29 cellular contexts compared by ENCODE assay signal in the genomic region with DNA sequence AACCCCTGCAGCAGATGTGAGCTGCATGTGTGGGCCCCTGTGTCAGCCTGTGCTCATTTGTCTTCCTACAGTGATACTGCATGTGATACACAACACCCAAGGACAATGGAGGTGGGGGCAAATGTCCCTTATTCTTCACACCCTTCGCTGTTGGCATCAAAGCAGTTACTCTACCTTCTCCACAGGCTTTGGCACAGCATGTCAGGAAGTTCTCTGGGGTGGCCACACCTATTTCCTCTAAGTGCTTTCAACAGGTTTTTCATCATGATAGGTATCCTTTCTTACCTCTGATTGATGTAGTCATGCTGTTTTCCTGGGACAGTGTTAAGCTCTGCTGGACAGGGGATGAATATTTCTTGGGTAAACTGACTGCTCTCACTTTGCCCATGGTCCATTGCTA. TPM values are rescaled to one million over a fixed set of nuclear protein-coding genes. Genes with fewer than 3 reads are reported as not detected.
DNase-seq lines count a peak whose midpoint lies in the region; ATAC-seq, FAIRE-seq and TF ChIP-seq lines count a peak whose summit lies in the region.
"Had no signal": no experiment of that assay in that cellular context is flagged by ENCODE, and none has a peak within 500 bp of the region (broad histone marks: within the 10 kb centered on the region; RNA-seq: fewer than 3 reads in every experiment).

No MANE protein-coding gene starts in this region.

- CTCF ChIA-PET in H1 (lab: Charles Lee; ENCODE audit: partially characterized antibody), result interaction anchor here (1.1 kb wide), 1 partner anchor 56 kb away, joined by 3 read pairs; no protein-coding TSS in a partner anchor

- WGBS in H1 (ENCODE audit: extremely low coverage in 1 of 2, insufficient coverage in 1 of 2, insufficient read length in 1 of 2, insufficient replicate concordance in 2 of 2, low coverage in 1 of 2, low lambda C conversion rate in 2 of 2, missing lambda C conversion rate in 1 of 2), 2 experiments, result 92% methylated on average over 1 of the region's 1 CpG; no CpG with 5 or more reads in 1 of the 2 experiments

- H3K23ac ChIP-seq in H1 (ENCODE audit: insufficient read length), result no peak overlapping the region

- no peaks in the 10 kb centered on the region for H3K36me3 ChIP-seq in H1 (ENCODE audit: control insufficient read depth in 2 of 4, insufficient read depth in 4 of 4, low read length in 3 of 4)
- H3K36me3 ChIP-seq: cardiac muscle cell, neural progenitor cell had no signal

- H4K20me1 ChIP-seq in H1 (replicated peaks in 1 of 2; ENCODE audit: control insufficient read depth in 1 of 2, insufficient read depth in 2 of 2, low read length in 2 of 2), result no peaks in the 10 kb centered on the region

- no peak overlapping the region for H3K4ac ChIP-seq in H1 (replicated peaks; ENCODE audit: insufficient read length, low read depth, low read length)

- no peak for TF ChIP-seq POLR2A in H1 (IDR thresholded peaks at IDR 0.05; ENCODE audit: control extremely low read depth in 1 of 2, low read depth in 2 of 2, low read length in 2 of 2)

- no peak for ATAC-seq in HG02885 (IDR thresholded peaks at IDR 0.05; ENCODE audit: poor library complexity, unreplicated experiment)

- no peak for TF ChIP-seq CTCF in H1 (IDR thresholded peaks at IDR 0.05; ENCODE audit: control extremely low read depth in 1 of 3, insufficient read depth in 1 of 3, low read depth in 1 of 3, low read length in 3 of 3)

- H2BK12ac ChIP-seq in H1 (ENCODE audit: low read depth, low read length), result no peak overlapping the region

- no peaks in the 10 kb centered on the region; a peak in 1 of 4 replicates for H3K9me3 ChIP-seq in H1 (ENCODE audit: insufficient read depth in 2 of 2, low read depth in 1 of 2, low read length in 1 of 2)
- H3K9me3 ChIP-seq: esophagus muscularis mucosa had no signal

- no peak for FAIRE-seq in H1 (lab: Jason Lieb, UNC)
- FAIRE-seq: frontal cortex, G401.6 had no signal

- DNase-seq in NCI-H345 (lab: John Stamatoyannopoulos, UW) (peak; percentile 5), NCI-H345 treated with DMSO at 0.1 percent for 48 hours (lab: John Stamatoyannopoulos, UW; ENCODE audit: unreplicated experiment) (no peak), H1 (ENCODE audit: low read depth in 1 of 2, low spot score in 2 of 2) (no peak), DMS 273 (lab: John Stamatoyannopoulos, UW; ENCODE audit: unreplicated experiment) (no peak), head of caudate nucleus (no peak)
- peak in 4 of 6 experiments; percentile 4 to 54 (median 22) for DNase-seq in stimulated activated naive CD4-positive, alpha-beta T cell (lab: John Stamatoyannopoulos, UW)
- DNase-seq in stimulated activated naive CD4-positive, alpha-beta T cell treated with Interleukin-2 at 50 U/mL for 16 hours (lab: John Stamatoyannopoulos, UW), result no peak
- DNase-seq: activated CD4-positive, alpha-beta memory T cell treated with anti-CD3 and anti-CD28 coated beads, Interleukin-2, amount 10 ng/mL, durations not matched to agents 7 days and 5 days; activated gamma-delta T cell treated with Interleukin-2 at 50 U/mL for 16 hours; Kasumi-1; NK-92 treated with Interleukin-12 subunit alpha and Interleukin-12 subunit beta, amount 100 ng/mL, for 24 hours; SHP77 treated with DMSO at 0.1 percent for 48 hours; stimulated activated CD4-positive, alpha-beta T cell treated with anti-CD3 and anti-CD28 coated beads, Interleukin-12 subunit alpha, Interleukin-12 subunit beta, amount 100 ng/mL, for 4 hours; stimulated activated CD4-positive, alpha-beta T cell treated with anti-CD3 and anti-CD28 coated beads, Interleukin-4, amount 100 ng/mL, for 1 hour had no signal

- no peak for TF ChIP-seq EP300 in H1 (IDR thresholded peaks at IDR 0.05; ENCODE audit: borderline replicate concordance in 1 of 2, low read depth in 2 of 2, low read length in 2 of 2)

- intact Hi-C loops in head of caudate nucleus (cut with DNase I), result no loop called here

- POLR2A ChIA-PET in H1 (lab: Charles Lee; ENCODE audit: partially characterized antibody), result interaction anchor here (0.5 kb wide), 1 partner anchor 1992 kb away, joined by 4 read pairs; no protein-coding TSS in a partner anchor

- no peak overlapping the region for H3K4me3 ChIP-seq in H1 (ENCODE audit: extremely low read depth in 1 of 4, insufficient read depth in 2 of 4, low read depth in 3 of 4, low read length in 4 of 4)
- H3K4me3 ChIP-seq: cardiac muscle cell, GM23338, neural progenitor cell had no signal

- no peak overlapping the region for H2BK15ac ChIP-seq in H1 (ENCODE audit: low read length)

- no peak overlapping the region for H2BK5ac ChIP-seq in H1 (ENCODE audit: low read depth, low read length)

- no peaks in the 10 kb centered on the region for H3K79me1 ChIP-seq in H1 (ENCODE audit: low read depth, low read length)

- H3K23me2 ChIP-seq in H1 (ENCODE audit: low read depth, low read length), result no peaks in the 10 kb centered on the region

- H3K4me2 ChIP-seq in H1 (ENCODE audit: insufficient read depth in 1 of 2, low read depth in 2 of 2, low read length in 2 of 2), result no peak overlapping the region
- H3K4me2 ChIP-seq: GM23338, neural progenitor cell had no signal

- H2AK5ac ChIP-seq in H1 (ENCODE audit: low read depth, low read length), result no peak overlapping the region

- H4K91ac ChIP-seq in H1 (replicated peaks; ENCODE audit: insufficient read length, low read length), result no peak overlapping the region

- H4K5ac ChIP-seq in H1 (ENCODE audit: insufficient read length, low read depth, low read length), result no peak overlapping the region

- no peaks in the 10 kb centered on the region for H3K79me2 ChIP-seq in H1 (ENCODE audit: control insufficient read depth in 1 of 2, insufficient read depth in 2 of 2, low read length in 2 of 2)

- H2BK20ac ChIP-seq in H1 (ENCODE audit: low read length), result no peak overlapping the region

- H2AFZ ChIP-seq in H1 (ENCODE audit: low read length), result peak overlapping the region; percentile 7; the same call in 1 of the 2 replicates
- H2AFZ ChIP-seq: GM23338, neural progenitor cell had no signal

- H3K56ac ChIP-seq in H1 (replicated peaks; ENCODE audit: insufficient read length, low read depth, low read length), result no peak overlapping the region

- H3K4me1 ChIP-seq in H1 (replicated peaks in 1 of 4; ENCODE audit: control insufficient read depth in 3 of 4, insufficient read depth in 4 of 4, low read length in 3 of 4), result no peaks in the 10 kb centered on the region

- no peak overlapping the region for H3K9ac ChIP-seq in H1 (replicated peaks in 1 of 4; ENCODE audit: extremely low read depth in 1 of 4, low read depth in 3 of 4, low read length in 3 of 4)
- H3K9ac ChIP-seq: neural progenitor cell had no signal

- no peak overlapping the region for H2BK120ac ChIP-seq in H1 (replicated peaks; ENCODE audit: low read depth, low read length)

- TF ChIP-seq RAD21 in H1 (IDR thresholded peaks at IDR 0.05 in 1 of 2, conservative IDR thresholded peaks at IDR 0.05 in 1 of 2; ENCODE audit: low read depth in 2 of 2, low read length in 2 of 2), result no peak

- H3K27me3 ChIP-seq in H1 (replicated peaks in 1 of 4; ENCODE audit: control insufficient read depth in 3 of 4, extremely low read depth in 1 of 4, insufficient read depth in 3 of 4, low read length in 3 of 4), result no peaks in the 10 kb centered on the region
- H3K27me3 ChIP-seq: cardiac muscle cell, esophagus muscularis mucosa, neural progenitor cell had no signal

- no peak overlapping the region for H4K8ac ChIP-seq in H1 (ENCODE audit: extremely low read depth, insufficient read depth, low read length)

- H3K18ac ChIP-seq in H1 (ENCODE audit: extremely low read depth, low read length), result no peak overlapping the region

- H3K27ac ChIP-seq in H1 (ENCODE audit: low read depth, low read length), result no peak overlapping the region
- H3K27ac ChIP-seq: 22Rv1, cardiac muscle cell, HL-60, neural progenitor cell had no signal

- no peak overlapping the region for H3K14ac ChIP-seq in H1 (ENCODE audit: insufficient read length)

TF ChIP-seq in H1, 55 proteins besides CTCF, POLR2A, EP300 and RAD21 (continues in another document):
- TF ChIP-seq CBX8 (IDR thresholded peaks at IDR 0.05; ENCODE audit: borderline replicate concordance, low read depth, low read length), result no peak

RNA-seq across cellular contexts. Expression of gene ZNF662, which starts 29.5 kb away (rescaled TPM):
- not detected in 2 replicates for total RNA-seq in H1 (2021; fragmentation: NEBNext Ultra II Directional; extraction: Animal tissue kit (Norgen Biotek cat#: 25700))
- 0.03 TPM in 1 of 2 replicates, not detected in the other for polyA plus RNA-seq in H1 (2011; rRNA removed)
- polyA plus RNA-seq in H1 (2011; cell fraction: cytosol; rRNA removed), result 0.12 TPM
- 0.09 TPM for polyA plus RNA-seq in H1 (2011; cell fraction: nucleus; rRNA removed)
- 0.05 to 0.24 TPM in 2 of 4 replicates, not detected in the others for polyA plus RNA-seq in H1 (2012, experiment 1 of 2)
- not detected for polyA plus RNA-seq in H1 (2012, experiment 2 of 2)
- polyA plus RNA-seq in H1 (2013, experiment 1 of 2), result 0.34 TPM
- polyA plus RNA-seq in H1 (2013, experiment 2 of 2), result 0.11 TPM
- polyA minus RNA-seq in H1 (2011; rRNA and poly(A)+ RNA removed), result 0.12 TPM in 1 of 2 replicates, not detected in the other
- not detected for polyA minus RNA-seq in H1 (2011; cell fraction: cytosol; rRNA and poly(A)+ RNA removed)
- polyA minus RNA-seq in H1 (2011; cell fraction: nucleus; rRNA and poly(A)+ RNA removed), result not detected
- total RNA-seq: NCI-H460 had no signal
- polyA plus RNA-seq: CD8-positive, alpha-beta memory T cell had no signal

RNA-seq across cellular contexts. Expression of gene GASK1A, which starts 43.6 kb away (rescaled TPM):
- total RNA-seq in H1 (2021; fragmentation: NEBNext Ultra II Directional; extraction: Animal tissue kit (Norgen Biotek cat#: 25700)), result 7.9 and 11.5 TPM in 2 replicates
- 4.7 and 5.2 TPM in 2 replicates for polyA plus RNA-seq in H1 (2011; rRNA removed)
- polyA plus RNA-seq in H1 (2011; cell fraction: cytosol; rRNA removed), result 5.5 TPM
- polyA plus RNA-seq in H1 (2011; cell fraction: nucleus; rRNA removed), result 10.7 TPM
- 4.6 to 6.0 TPM (median 5.6 TPM) in 4 replicates for polyA plus RNA-seq in H1 (2012, experiment 1 of 2)
- 3.2 TPM for polyA plus RNA-seq in H1 (2012, experiment 2 of 2)
- polyA plus RNA-seq in H1 (2013, experiment 1 of 2), result 2.5 TPM
- 2.8 TPM for polyA plus RNA-seq in H1 (2013, experiment 2 of 2)
- polyA minus RNA-seq in H1 (2011; rRNA and poly(A)+ RNA removed), result 10.1 and 14.7 TPM in 2 replicates
- 9.5 TPM for polyA minus RNA-seq in H1 (2011; cell fraction: cytosol; rRNA and poly(A)+ RNA removed)
- polyA minus RNA-seq in H1 (2011; cell fraction: nucleus; rRNA and poly(A)+ RNA removed), result 25.7 TPM
- total RNA-seq: activated CD4-positive, alpha-beta memory T cell treated with anti-CD3 and anti-CD28 coated beads, Interleukin-2, amount 10 ng/mL, durations not matched to agents 7 days and 5 days; CD8-positive, alpha-beta memory T cell; NCI-H460 had no signal
- polyA plus RNA-seq: CD8-positive, alpha-beta memory T cell had no signal

RNA-seq across cellular contexts. Expression of gene CYP8B1, which starts 59.8 kb away (rescaled TPM):
- total RNA-seq in H1 (2021; fragmentation: NEBNext Ultra II Directional; extraction: Animal tissue kit (Norgen Biotek cat#: 25700)), result not detected in 2 replicates
- polyA plus RNA-seq in H1 (2011; rRNA removed), result not detected in 2 replicates
- not detected for polyA plus RNA-seq in H1 (2011; cell fraction: cytosol; rRNA removed)
- not detected for polyA plus RNA-seq in H1 (2011; cell fraction: nucleus; rRNA removed)
- not detected in 4 replicates for polyA plus RNA-seq in H1 (2012, experiment 1 of 2)
- polyA plus RNA-seq in H1 (2012, experiment 2 of 2), result not detected
- not detected for polyA plus RNA-seq in H1 (2013, experiment 1 of 2)
- polyA plus RNA-seq in H1 (2013, experiment 2 of 2), result not detected
- not detected in 2 replicates for polyA minus RNA-seq in H1 (2011; rRNA and poly(A)+ RNA removed)
- polyA minus RNA-seq in H1 (2011; cell fraction: cytosol; rRNA and poly(A)+ RNA removed), result not detected
- not detected for polyA minus RNA-seq in H1 (2011; cell fraction: nucleus; rRNA and poly(A)+ RNA removed)
- total RNA-seq: activated CD4-positive, alpha-beta memory T cell treated with anti-CD3 and anti-CD28 coated beads, Interleukin-2, amount 10 ng/mL, durations not matched to agents 7 days and 5 days; cardiac muscle cell; CD8-positive, alpha-beta memory T cell; esophagus muscularis mucosa; frontal cortex; GM23338; NCI-H460; progenitor cell of endocrine pancreas; sciatic nerve; temporal lobe; urinary bladder had no signal
- polyA plus RNA-seq: cardiac muscle cell; CD8-positive, alpha-beta memory T cell; GM23338 had no signal

Comparison
In these comparisons a context has a peak if more than half of its experiments do, and no peak if none do; other contexts are left out.
1. DNase-seq: peak in NCI-H345 (single experiment) and stimulated activated naive CD4-positive, alpha-beta T cell (4 of 6); none in NCI-H345 treated with DMSO at 0.1 percent for 48 hours (single experiment), stimulated activated naive CD4-positive, alpha-beta T cell treated with Interleukin-2 at 50 U/mL for 16 hours (single experiment), H1 (0 of 2), DMS 273 (single experiment) and head of caudate nucleus (0 of 42).